ENCODE assay signal across 10 cellular contexts in genomic region chr19:34555447-34555846, GRCh38.
DNase-seq lines count a peak whose midpoint lies in the region; ATAC-seq and TF ChIP-seq lines count a peak whose summit lies in the region.
"Had no signal": no experiment of that assay in that cellular context is flagged by ENCODE, and none has a peak within 500 bp of the region (broad histone marks: within the 10 kb centered on the region; RNA-seq: fewer than 3 reads in every experiment).

No MANE protein-coding gene starts in this region.

- H3K27ac ChIP-seq in OCI-LY1 (ENCODE audit: low read depth, low read length, poor library complexity, severe bottlenecking): no peak overlapping the region
- H3K27ac ChIP-seq in gastrocnemius medialis: no peak overlapping the region

- TF ChIP-seq CTCF in GM12864 (IDR thresholded peaks at IDR 0.05; ENCODE audit: low read depth, low read length, missing control alignments) (peak; percentile 37), OCI-LY1 (IDR thresholded peaks at IDR 0.05; ENCODE audit: low read length) (peak; percentile 37; the same call in 1 of the 2 replicates), epithelial cell of proximal tubule (conservative IDR thresholded peaks at IDR 0.05; ENCODE audit: low read depth, low read length) (peak; percentile 20), gastrocnemius medialis (IDR thresholded peaks at IDR 0.05 in 4 of 5, conservative IDR thresholded peaks at IDR 0.05 in 1 of 5) (no peak)

- peak; percentile 25 for DNase-seq in AG08396 (ENCODE audit: low spot score)
- DNase-seq in GM12864 (ENCODE audit: low read depth): no peak
- no peak for DNase-seq in epithelial cell of proximal tubule (ENCODE audit: low read depth)
- no peak for DNase-seq in gastrocnemius medialis
- no peak for DNase-seq in activated CD8-positive, alpha-beta memory T cell treated with anti-CD3 and anti-CD28 coated beads for 24 hours
- no peak for DNase-seq in C1 segment of cervical spinal cord (lab: John Stamatoyannopoulos, UW)
- DNase-seq: MV-4-11; stimulated activated CD4-positive, alpha-beta T cell treated with anti-CD3 and anti-CD28 coated beads, Interleukin-12 subunit alpha, Interleukin-12 subunit beta, amount 100 ng/mL, for 4 hours had no signal

- H2AFZ ChIP-seq in OCI-LY1 (ENCODE audit: low read length): no peak overlapping the region

- no peaks in the 10 kb centered on the region for H3K9me2 ChIP-seq in OCI-LY1 (ENCODE audit: low read depth, low read length)

- no peak for ATAC-seq in gastrocnemius medialis
- ATAC-seq in GM21390 (IDR thresholded peaks at IDR 0.05; ENCODE audit: unreplicated experiment): no peak

- no peak for TF ChIP-seq POLR2A in gastrocnemius medialis (IDR thresholded peaks at IDR 0.05)

- H3K9me3 ChIP-seq in OCI-LY1 (ENCODE audit: low read length) (no peaks in the 10 kb centered on the region), gastrocnemius medialis (peaks cover 0 to 2% (median 0%) of the 10 kb centered on the region in 3 donors)

- H3K4me1 ChIP-seq in OCI-LY1 (ENCODE audit: insufficient read depth, low read length, severe bottlenecking) (no peaks in the 10 kb centered on the region), gastrocnemius medialis (no peaks in the 10 kb centered on the region)

- intact Hi-C loops in gastrocnemius medialis (cut with DNase I; ENCODE audit: low total_unique reads): no loop called here

- no peaks in the 10 kb centered on the region for H3F3A ChIP-seq in OCI-LY1 (ENCODE audit: insufficient read depth, low read length)

- no peaks in the 10 kb centered on the region for H3K79me2 ChIP-seq in OCI-LY1 (ENCODE audit: insufficient read depth, low read length)

- H3K36me3 ChIP-seq in OCI-LY1 (ENCODE audit: insufficient read depth, low read length) (no peaks in the 10 kb centered on the region), gastrocnemius medialis (no peaks in the 10 kb centered on the region)

- no peaks in the 10 kb centered on the region for H3K27me3 ChIP-seq in OCI-LY1 (ENCODE audit: insufficient read depth, low read length)
- no peaks in the 10 kb centered on the region for H3K27me3 ChIP-seq in gastrocnemius medialis

- H3K9ac ChIP-seq in OCI-LY1 (ENCODE audit: low read length): no peak overlapping the region

- H3K4me2 ChIP-seq in OCI-LY1 (ENCODE audit: low read length): no peak overlapping the region

- H4K20me1 ChIP-seq in OCI-LY1 (ENCODE audit: insufficient read depth, low read length): no peaks in the 10 kb centered on the region

- in situ Hi-C loops in gastrocnemius medialis (cut with MboI; ENCODE audit: low sequenced_read_pairs in 4 of 4): no loop called here

- H3K4me3 ChIP-seq in GM12864 (ENCODE audit: low read depth, low read length) (no peak overlapping the region), OCI-LY1 (ENCODE audit: low read depth, low read length, poor library complexity, severe bottlenecking) (no peak overlapping the region), epithelial cell of proximal tubule (ENCODE audit: low read depth, low read length) (no peak overlapping the region), gastrocnemius medialis (no peak overlapping the region)

Comparison
In these comparisons a context has a peak if more than half of its experiments do, and no peak if none do; other contexts are left out.
1. CTCF ChIP-seq: peak in GM12864 (single experiment), OCI-LY1 (single experiment) and epithelial cell of proximal tubule (single experiment); none in gastrocnemius medialis (0 of 5).